8 cellular contexts compared by ENCODE assay signal in genomic region chr5:72320022-72320898, GRCh38.
A peak's percentile ranks its signal among the peaks of the same experiment; 100 is the strongest.
DNase-seq lines count a peak whose midpoint lies in the region; ATAC-seq and TF ChIP-seq lines count a peak whose summit lies in the region.

MRPS27 (minus strand) TSS chr5:72320240; CDS start chr5:72320221, 19 bp downstream.
PTCD2 (plus strand) TSS chr5:72320373; CDS start chr5:72320383, 10 bp downstream.

- peaks cover 31% of the 10 kb centered on the region for H3K4me1 Mint-ChIP-seq in central memory CD8-positive, alpha-beta T cell

- DNase-seq in AG10803 (ENCODE audit: low read depth) (peak; percentile 99), NCI-H345 (lab: John Stamatoyannopoulos, UW) (peak; percentile 98), iris pigment epithelial cell (ENCODE audit: low read depth) (peak; percentile 100)
- peak; percentile 81 to 91 (median 87) for DNase-seq in activated CD4-positive, CD25-positive, alpha-beta regulatory T cell (lab: John Stamatoyannopoulos, UW)
- DNase-seq in central memory CD8-positive, alpha-beta T cell (ENCODE audit: low spot score in 2 of 2): peak; percentile 83 to 89
- peak; percentile 86 to 93 for DNase-seq in stimulated activated CD4-positive, alpha-beta T cell treated with anti-CD3 and anti-CD28 coated beads, Interleukin-12 subunit alpha, Interleukin-12 subunit beta, amount 100 ng/mL, for 24 hours (ENCODE audit: low read depth in 2 of 2)

- no peaks in the 10 kb centered on the region for H3K9me3 Mint-ChIP-seq in central memory CD8-positive, alpha-beta T cell

- H3K4me3 Mint-ChIP-seq in central memory CD8-positive, alpha-beta T cell: peak within 1 kb of the TSS; percentile 95

- TF ChIP-seq CTCF in AG10803 (conservative IDR thresholded peaks at IDR 0.05; ENCODE audit: low read length): peak; percentile 27

- H3K36me3 Mint-ChIP-seq in central memory CD8-positive, alpha-beta T cell (ENCODE audit: insufficient read depth): peaks cover 11% of the 10 kb centered on the region

- peak within 1 kb of the TSS; percentile 81 for H3K27ac Mint-ChIP-seq in central memory CD8-positive, alpha-beta T cell (ENCODE audit: low read depth)

- no peaks in the 10 kb centered on the region for H3K27me3 Mint-ChIP-seq in central memory CD8-positive, alpha-beta T cell

- ATAC-seq in GM19023 (IDR thresholded peaks at IDR 0.05; ENCODE audit: unreplicated experiment) (peak; percentile 99), HG03280 (IDR thresholded peaks at IDR 0.05; ENCODE audit: unreplicated experiment) (peak; percentile 99)
- ATAC-seq in central memory CD8-positive, alpha-beta T cell (replicated peaks; ENCODE audit: extremely low read depth, poor library complexity, severe bottlenecking): peak; percentile 100

- peak within 1 kb of the TSS; percentile 98 for H3K4me3 ChIP-seq in AG10803 (ENCODE audit: low read length)

Comparison
In these comparisons a context has a peak if more than half of its experiments do, and no peak if none do; other contexts are left out.
1. Peak in every context shown above with its lines: DNase-seq, ATAC-seq and H3K4me3 ChIP-seq.